ENCODE assay signal across 8 cellular contexts in the genomic region with DNA sequence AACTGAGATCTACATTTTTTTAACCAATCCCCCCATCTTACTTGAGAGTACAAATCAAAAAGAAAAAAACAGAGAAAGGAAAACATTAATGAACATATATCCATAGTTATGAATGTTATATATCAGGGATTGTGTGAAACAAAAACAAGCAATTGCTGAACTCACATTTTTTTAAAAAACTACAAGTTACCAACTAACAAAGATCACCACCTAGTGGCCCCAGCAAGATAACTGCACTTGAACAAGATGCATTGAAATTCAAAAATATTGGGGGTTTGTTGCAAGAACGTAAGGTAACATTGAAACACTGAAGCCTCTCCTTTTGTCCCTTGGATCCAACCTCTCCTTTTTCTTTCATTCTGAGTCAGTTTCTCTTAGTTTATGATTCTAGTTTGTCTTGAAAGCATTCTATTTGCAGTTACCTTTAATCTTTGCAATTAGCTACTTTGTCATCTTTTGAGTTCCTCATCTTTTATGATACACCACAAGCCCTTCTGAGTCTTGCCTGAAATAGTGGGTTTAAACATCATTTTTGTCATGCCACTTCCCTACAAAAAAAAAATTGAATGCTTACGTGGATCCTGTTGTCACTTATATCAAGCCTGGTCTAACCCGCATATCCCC.
A peak's percentile ranks its signal among the peaks of the same experiment; 100 is the strongest.
DNase-seq lines count a peak whose midpoint lies in the region; ATAC-seq, FAIRE-seq and TF ChIP-seq lines count a peak whose summit lies in the region.

No MANE protein-coding gene starts in this region.

- H3K4ac ChIP-seq in mesendoderm (ENCODE audit: low read depth, low read length), result no peak overlapping the region

- H3K27me3 Mint-ChIP-seq in GM23338 (ENCODE audit: insufficient read depth, low read depth, poor library complexity), result no peaks in the 10 kb centered on the region

- H3K4me2 ChIP-seq in GM23338, result no peak overlapping the region
- H3K4me2 ChIP-seq in mesendoderm (ENCODE audit: low read length), result no peak overlapping the region

- H2BK15ac ChIP-seq in mesendoderm (replicated peaks; ENCODE audit: low read depth), result no peak overlapping the region

- TF ChIP-seq CTCF in GM23338 (conservative IDR thresholded peaks at IDR 0.05; ENCODE audit: low read depth in 2 of 2) (peak; percentile 69 to 92), bronchial epithelial cell (IDR thresholded peaks at IDR 0.05; ENCODE audit: insufficient read depth, low read length, severe bottlenecking) (peak; percentile 62)

- no peak overlapping the region for H2BK120ac ChIP-seq in mesendoderm (ENCODE audit: low read depth, low read length)

- no peak for FAIRE-seq in bronchial epithelial cell (lab: Jason Lieb, UNC)

- H3K4me1 ChIP-seq in GM23338 (ENCODE audit: insufficient read depth) (no peaks in the 10 kb centered on the region), mesendoderm (ENCODE audit: control insufficient read depth, low read depth, low read length) (no peaks in the 10 kb centered on the region)

- WGBS in mesendoderm (ENCODE audit: extremely low coverage, insufficient coverage, low lambda C conversion rate), result no CpG with 5 or more reads among the region's 3 CpGs

- no peak overlapping the region for H3K27ac ChIP-seq in GM23338 (ENCODE audit: low read depth)
- no peak overlapping the region for H3K27ac ChIP-seq in mesendoderm (ENCODE audit: low read depth, low read length)

- H3K27me3 ChIP-seq in GM23338 (ENCODE audit: insufficient read depth) (no peaks in the 10 kb centered on the region), bronchial epithelial cell (ENCODE audit: control insufficient read depth, insufficient read depth, low read length) (no peaks in the 10 kb centered on the region), mesendoderm (ENCODE audit: insufficient read depth, low read length, poor library complexity) (no peaks in the 10 kb centered on the region)

- no peak overlapping the region for H3K56ac ChIP-seq in mesendoderm (ENCODE audit: low read length)

- no peak overlapping the region for H2AK5ac ChIP-seq in mesendoderm (ENCODE audit: low read length)

- H3K9me2 ChIP-seq in GM23338 (ENCODE audit: insufficient read depth), result no peaks in the 10 kb centered on the region

- no peaks in the 10 kb centered on the region for H3K36me3 ChIP-seq in GM23338 (ENCODE audit: insufficient read depth)
- H3K36me3 ChIP-seq in bronchial epithelial cell (ENCODE audit: control insufficient read depth, insufficient read depth, low read length), result no peaks in the 10 kb centered on the region
- H3K36me3 ChIP-seq in mesendoderm (ENCODE audit: control insufficient read depth, insufficient read depth, low read length), result no peaks in the 10 kb centered on the region

- 0 out of 3 replicates have a peak, but pooled peaks cover 3% of the 10 kb centered on the region for H3K4me1 Mint-ChIP-seq in GM23338

- no peak overlapping the region for H3K9ac ChIP-seq in mesendoderm (ENCODE audit: low read length)

- DNase-seq in DMS53 treated with DMSO at 0.1 percent for 48 hours (lab: John Stamatoyannopoulos, UW; ENCODE audit: unreplicated experiment), result peak; percentile 42
- peak; percentile 77 for DNase-seq in GM23338 (ENCODE audit: low spot score)
- peak; percentile 54 for DNase-seq in NCI-H2171 treated with DMSO at 0.1 percent for 48 hours (lab: John Stamatoyannopoulos, UW)
- peak; percentile 46 for DNase-seq in bronchial epithelial cell (ENCODE audit: low read depth)
- peak; percentile 45 for DNase-seq in mesendoderm
- DNase-seq in activated CD8-positive, alpha-beta memory T cell treated with anti-CD3 and anti-CD28 coated beads, Interleukin-2, amount 50 U/mL, for 4 hours, result no peak
- DNase-seq in NCI-H187 treated with DMSO at 0.1 percent for 48 hours (lab: John Stamatoyannopoulos, UW), result no peak
- no peak for DNase-seq in left colon

- H3K36me3 Mint-ChIP-seq in GM23338 (ENCODE audit: low read depth), result peaks cover under 1% of the 10 kb centered on the region; the same call in 1 of the 3 replicates

- H3K4me3 ChIP-seq in GM23338, result no peak overlapping the region
- H3K4me3 ChIP-seq in bronchial epithelial cell (ENCODE audit: low read depth, low read length), result no peak overlapping the region
- no peak overlapping the region for H3K4me3 ChIP-seq in mesendoderm (ENCODE audit: low read length)

- H2AFZ ChIP-seq in GM23338, result no peak overlapping the region

- H4K8ac ChIP-seq in mesendoderm (ENCODE audit: low read depth, low read length), result no peak overlapping the region

- no peak overlapping the region for H3K4me3 Mint-ChIP-seq in GM23338

- no peaks in the 10 kb centered on the region for H3K79me1 ChIP-seq in mesendoderm (ENCODE audit: low read length)

- H2BK5ac ChIP-seq in mesendoderm (ENCODE audit: low read length), result no peak overlapping the region

- ATAC-seq in GM23338 (no peak), left colon (no peak)

- no peak overlapping the region for H3K27ac Mint-ChIP-seq in GM23338

- intact Hi-C loops in left colon (cut with DNase I, micrococcal nuclease), result no loop called here

- no peaks in the 10 kb centered on the region for H3K79me2 ChIP-seq in GM23338 (replicated peaks; ENCODE audit: insufficient read depth)
- H3K79me2 ChIP-seq in mesendoderm (ENCODE audit: control insufficient read depth, insufficient read depth, low read length), result no peaks in the 10 kb centered on the region

- no peak overlapping the region for H4K5ac ChIP-seq in mesendoderm (ENCODE audit: low read length)

- no peak overlapping the region for H3K18ac ChIP-seq in mesendoderm (ENCODE audit: low read length)

- no peaks in the 10 kb centered on the region for H4K20me1 ChIP-seq in GM23338 (replicated peaks; ENCODE audit: insufficient read depth)

- peaks cover 5% of the 10 kb centered on the region; the same call in 1 of the 3 replicates for H3K9me3 Mint-ChIP-seq in GM23338

- H3K23ac ChIP-seq in mesendoderm (ENCODE audit: low read length), result no peak overlapping the region

- no peaks in the 10 kb centered on the region for H3F3A ChIP-seq in GM23338 (replicated peaks; ENCODE audit: low read depth)

TF ChIP-seq in GM23338, 12 proteins besides CTCF, POLR2A, EP300 and RAD21 (continues in another document):
- no peak for TF ChIP-seq POLR2AphosphoS5 (IDR thresholded peaks at IDR 0.05; ENCODE audit: low read depth)
- TF ChIP-seq EZH2 (IDR thresholded peaks at IDR 0.05; ENCODE audit: low read depth, unreplicated experiment), result no peak
- TF ChIP-seq, protein P1, sequence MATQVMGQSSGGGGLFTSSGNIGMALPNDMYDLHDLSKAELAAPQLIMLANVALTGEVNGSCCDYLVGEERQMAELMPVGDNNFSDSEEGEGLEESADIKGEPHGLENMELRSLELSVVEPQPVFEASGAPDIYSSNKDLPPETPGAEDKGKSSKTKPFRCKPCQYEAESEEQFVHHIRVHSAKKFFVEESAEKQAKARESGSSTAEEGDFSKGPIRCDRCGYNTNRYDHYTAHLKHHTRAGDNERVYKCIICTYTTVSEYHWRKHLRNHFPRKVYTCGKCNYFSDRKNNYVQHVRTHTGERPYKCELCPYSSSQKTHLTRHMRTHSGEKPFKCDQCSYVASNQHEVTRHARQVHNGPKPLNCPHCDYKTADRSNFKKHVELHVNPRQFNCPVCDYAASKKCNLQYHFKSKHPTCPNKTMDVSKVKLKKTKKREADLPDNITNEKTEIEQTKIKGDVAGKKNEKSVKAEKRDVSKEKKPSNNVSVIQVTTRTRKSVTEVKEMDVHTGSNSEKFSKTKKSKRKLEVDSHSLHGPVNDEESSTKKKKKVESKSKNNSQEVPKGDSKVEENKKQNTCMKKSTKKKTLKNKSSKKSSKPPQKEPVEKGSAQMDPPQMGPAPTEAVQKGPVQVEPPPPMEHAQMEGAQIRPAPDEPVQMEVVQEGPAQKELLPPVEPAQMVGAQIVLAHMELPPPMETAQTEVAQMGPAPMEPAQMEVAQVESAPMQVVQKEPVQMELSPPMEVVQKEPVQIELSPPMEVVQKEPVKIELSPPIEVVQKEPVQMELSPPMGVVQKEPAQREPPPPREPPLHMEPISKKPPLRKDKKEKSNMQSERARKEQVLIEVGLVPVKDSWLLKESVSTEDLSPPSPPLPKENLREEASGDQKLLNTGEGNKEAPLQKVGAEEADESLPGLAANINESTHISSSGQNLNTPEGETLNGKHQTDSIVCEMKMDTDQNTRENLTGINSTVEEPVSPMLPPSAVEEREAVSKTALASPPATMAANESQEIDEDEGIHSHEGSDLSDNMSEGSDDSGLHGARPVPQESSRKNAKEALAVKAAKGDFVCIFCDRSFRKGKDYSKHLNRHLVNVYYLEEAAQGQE (IDR thresholded peaks at IDR 0.05; ENCODE audit: unreplicated experiment), result no peak
- TF ChIP-seq, protein P2, sequence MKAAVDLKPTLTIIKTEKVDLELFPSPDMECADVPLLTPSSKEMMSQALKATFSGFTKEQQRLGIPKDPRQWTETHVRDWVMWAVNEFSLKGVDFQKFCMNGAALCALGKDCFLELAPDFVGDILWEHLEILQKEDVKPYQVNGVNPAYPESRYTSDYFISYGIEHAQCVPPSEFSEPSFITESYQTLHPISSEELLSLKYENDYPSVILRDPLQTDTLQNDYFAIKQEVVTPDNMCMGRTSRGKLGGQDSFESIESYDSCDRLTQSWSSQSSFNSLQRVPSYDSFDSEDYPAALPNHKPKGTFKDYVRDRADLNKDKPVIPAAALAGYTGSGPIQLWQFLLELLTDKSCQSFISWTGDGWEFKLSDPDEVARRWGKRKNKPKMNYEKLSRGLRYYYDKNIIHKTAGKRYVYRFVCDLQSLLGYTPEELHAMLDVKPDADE (IDR thresholded peaks at IDR 0.05), result no peak
- TF ChIP-seq NANOG (IDR thresholded peaks at IDR 0.05; ENCODE audit: borderline replicate concordance), result no peak
- no peak for TF ChIP-seq ZNF114 (CRISPR knock-in tag; IDR thresholded peaks at IDR 0.05)

Comparison
In these comparisons a context has a peak if more than half of its experiments do, and no peak if none do; other contexts are left out.
1. DNase-seq: peak in DMS53 treated with DMSO at 0.1 percent for 48 hours (single experiment), GM23338 (single experiment), NCI-H2171 treated with DMSO at 0.1 percent for 48 hours (single experiment), bronchial epithelial cell (single experiment) and mesendoderm (single experiment); none in activated CD8-positive, alpha-beta memory T cell treated with anti-CD3 and anti-CD28 coated beads, Interleukin-2, amount 50 U/mL, for 4 hours (single experiment), NCI-H187 treated with DMSO at 0.1 percent for 48 hours (single experiment) and left colon (0 of 2).